26 cellular contexts compared by ENCODE assay signal in genomic region chr6:170268216-170269129, GRCh38. TPM values are rescaled to one million over a fixed set of nuclear protein-coding genes. Genes with fewer than 3 reads are reported as not detected.
DNase-seq lines count a peak whose midpoint lies in the region; ATAC-seq, FAIRE-seq and TF ChIP-seq lines count a peak whose summit lies in the region.
"Had no signal": no experiment of that assay in that cellular context is flagged by ENCODE, and none has a peak within 500 bp of the region (broad histone marks: within the 10 kb centered on the region; RNA-seq: fewer than 3 reads in every experiment).

No MANE protein-coding gene starts in this region.

- H3K4me2 ChIP-seq in hepatocyte, result no peak overlapping the region

- ATAC-seq in pancreas (peak; percentile 32 to 54 (median 44)), HG02678 (IDR thresholded peaks at IDR 0.05; ENCODE audit: unreplicated experiment) (no peak)
- ATAC-seq: activated CD8-positive, alpha-beta T cell treated with anti-CD3 and anti-CD28 coated beads, Interleukin-2, amount 10 ng/mL, durations not matched to agents 7 days and 5 days; gastrocnemius medialis; PC-3; Right ventricle myocardium inferior; stimulated activated naive CD8-positive, alpha-beta T cell treated with anti-CD3 and anti-CD28 coated beads, Interleukin-15, Interleukin-2, amounts not matched to agents 100 U/mL and 50 U/mL, for 24 hours had no signal

- TF ChIP-seq CTCF in hepatocyte (IDR thresholded peaks at IDR 0.05; ENCODE audit: poor library complexity) (no peak), pancreas (IDR thresholded peaks at IDR 0.05) (no peak)

- H3K9me3 ChIP-seq in hepatocyte (ENCODE audit: low read depth) (no peaks in the 10 kb centered on the region), pancreas (no peaks in the 10 kb centered on the region)
- H3K9me3 ChIP-seq: gastrocnemius medialis, neutrophil, prostate gland, testis, uterus had no signal

- H3K27ac ChIP-seq in hepatocyte, result peak overlapping the region; percentile 71
- peak overlapping the region; percentile 83 to 88 (median 86) for H3K27ac ChIP-seq in pancreas
- H3K27ac ChIP-seq: neutrophil, skin epidermis, testis had no signal

- DNase-seq in NCI-H1417 (lab: John Stamatoyannopoulos, UW) (peak; percentile 50 to 73 (median 69)), NCI-H1417 treated with DMSO at 0.1 percent for 48 hours (lab: John Stamatoyannopoulos, UW) (no peak), NCI-H146 treated with DMSO at 0.1 percent for 48 hours (lab: John Stamatoyannopoulos, UW; ENCODE audit: unreplicated experiment) (peak; percentile 55), hepatocyte (ENCODE audit: low spot score) (no peak), pancreas (peak; percentile 78 to 89 (median 84)), T1000 (lab: John Stamatoyannopoulos, UW) (no peak), EL (no peak)
- DNase-seq: activated CD8-positive, alpha-beta T cell treated with anti-CD3 and anti-CD28 coated beads, Interleukin-2, amount 10 ng/mL, durations not matched to agents 7 days and 5 days; anterior cingulate cortex; caudate nucleus; CD4-positive, CD25-positive, alpha-beta regulatory T cell; gastrocnemius medialis; hypothalamus; NCI-H2227 treated with DMSO at 0.1 percent for 48 hours; PC-3; stimulated activated naive CD8-positive, alpha-beta T cell treated with anti-CD3 and anti-CD28 coated beads, Interleukin-15, Interleukin-2, amounts not matched to agents 100 U/mL and 50 U/mL, for 24 hours; testis; uterus had no signal

- 88% methylated on average over 22 of the region's 22 CpGs for WGBS in hepatocyte (ENCODE audit: low lambda C conversion rate, missing lambda C conversion rate)
- 37 to 47% methylated on average over 22 of the region's 22 CpGs for WGBS in pancreas, 2 donors

- no peak for FAIRE-seq in pancreas (lab: Jason Lieb, UNC)
- FAIRE-seq: A204.1, endometrium had no signal

- intact Hi-C loops in pancreas (cut with DNase I), result loop anchor here in 1 of 3 donors (5.0 kb wide), 1 partner anchor 41 kb away; no protein-coding TSS in a partner anchor

- H2AFZ ChIP-seq in hepatocyte, result no peak overlapping the region

- H3K9me2 ChIP-seq in hepatocyte (replicated peaks; ENCODE audit: insufficient read depth), result no peaks in the 10 kb centered on the region

- H3K4me1 ChIP-seq in hepatocyte (ENCODE audit: insufficient read depth) (peaks cover 25% of the 10 kb centered on the region), pancreas (peaks cover 2 to 5% (median 3%) of the 10 kb centered on the region in 3 donors)
- H3K4me1 ChIP-seq: prostate gland, uterus had no signal

- no peak overlapping the region for H3K4me3 ChIP-seq in hepatocyte
- H3K4me3 ChIP-seq in pancreas, result peak overlapping the region in 2 of 4 donors; percentile 45 to 53
- H3K4me3 ChIP-seq: gastrocnemius medialis, prostate gland, skin epidermis, testis, uterus had no signal

- H3K27me3 ChIP-seq in hepatocyte (no peaks in the 10 kb centered on the region), pancreas (no peaks in the 10 kb centered on the region)
- H3K27me3 ChIP-seq: gastrocnemius medialis, testis, uterus had no signal

- no peaks in the 10 kb centered on the region for H4K20me1 ChIP-seq in hepatocyte (ENCODE audit: insufficient read depth, poor library complexity, severe bottlenecking)

- H3K79me2 ChIP-seq in hepatocyte, result no peaks in the 10 kb centered on the region

- H3K36me3 ChIP-seq in hepatocyte (replicated peaks; ENCODE audit: insufficient read depth, low read depth) (no peaks in the 10 kb centered on the region), pancreas (no peaks in the 10 kb centered on the region)
- H3K36me3 ChIP-seq: gastrocnemius medialis, neutrophil, prostate gland, uterus had no signal

RNA-seq across cellular contexts. Expression of gene DLL1, which starts 22.4 kb away (rescaled TPM):
- 2.5 and 3.3 TPM in 2 replicates for total RNA-seq in hepatocyte
- 3.1 and 3.6 TPM in 2 replicates for polyA plus RNA-seq in hepatocyte
- 10 to 100 TPM; 10.8 to 19.6 (median 13.3) TPM for total RNA-seq in pancreas
- polyA plus RNA-seq in pancreas, result 10 to 100 TPM; 16.4 to 21.6 TPM
- total RNA-seq: T-helper 2 cell treated with Interferon-gamma antibody and Interleukin-4, amounts not matched to agents 100 ng/mL and 5 ng/mL, for 36 hours had no signal

RNA-seq across cellular contexts. Expression of gene FAM120B, which starts 38.1 kb away (rescaled TPM):
- total RNA-seq in hepatocyte, result 16.0 and 19.5 TPM in 2 replicates
- 25.0 and 25.8 TPM in 2 replicates for polyA plus RNA-seq in hepatocyte
- total RNA-seq in pancreas, result 10 to 100 TPM; 10.4 to 18.7 (median 13.3) TPM
- polyA plus RNA-seq in pancreas, result 1 to 10 TPM; 5.6 to 9.0 TPM

Comparison
In these comparisons a context has a peak if more than half of its experiments do, and no peak if none do; other contexts are left out.
1. DNase-seq: peak in NCI-H1417 (3 of 3), NCI-H146 treated with DMSO at 0.1 percent for 48 hours (single experiment) and pancreas (6 of 6); none in NCI-H1417 treated with DMSO at 0.1 percent for 48 hours (single experiment), hepatocyte (single experiment), T1000 (single experiment) and EL (single experiment).